8 cellular contexts compared by ENCODE assay signal in genomic region chr17:56499799-56500388, GRCh38.
A peak's percentile ranks its signal among the peaks of the same experiment; 100 is the strongest.
DNase-seq lines count a peak whose midpoint lies in the region; ATAC-seq and TF ChIP-seq lines count a peak whose summit lies in the region.

No MANE protein-coding gene starts in this region.

- no TSS peak for BruUV-seq in OCI-LY7 (replicated peaks; lab: Mats Ljungman, UMichigan)

- no peak for TF ChIP-seq POLR2A in esophagus muscularis mucosa (IDR thresholded peaks at IDR 0.05; ENCODE audit: low read depth)
- TF ChIP-seq POLR2A in testis (IDR thresholded peaks at IDR 0.05) = no peak

- H3K9me2 ChIP-seq in OCI-LY7 (ENCODE audit: insufficient read depth, low read length) = no peaks in the 10 kb centered on the region

- H3K27ac ChIP-seq in OCI-LY7 (ENCODE audit: low read depth, low read length, poor library complexity, severe bottlenecking) (no peak overlapping the region), esophagus muscularis mucosa (replicated peaks in 1 of 4) (no peak overlapping the region), testis (no peak overlapping the region)

- H3K4me3 ChIP-seq in OCI-LY7 (ENCODE audit: low read depth, low read length, poor library complexity, severe bottlenecking) (no peak overlapping the region), esophagus muscularis mucosa (no peak overlapping the region), testis (no peak overlapping the region)

- no peak for ATAC-seq in GM19395 (IDR thresholded peaks at IDR 0.05; ENCODE audit: unreplicated experiment)

- no peaks in the 10 kb centered on the region for H4K20me1 ChIP-seq in OCI-LY7 (ENCODE audit: insufficient read depth, low read length)

- CTCF ChIA-PET in OCI-LY7 (lab: Charles Lee; ENCODE audit: unreplicated experiment) = interaction anchor here (1.0 kb wide), 1 partner anchor 216 kb away, joined by 3 read pairs; no protein-coding TSS in a partner anchor

- H3K4me2 ChIP-seq in OCI-LY7 (ENCODE audit: low read length) = no peak overlapping the region

- intact Hi-C loops in OCI-LY7 (cut with micrococcal nuclease; ENCODE audit: unreplicated experiment) = no loop called here
- intact Hi-C loops in esophagus muscularis mucosa (cut with DNase I) = loop anchor here (5.0 kb wide), 1 partner anchor 212 kb away; no protein-coding TSS in a partner anchor
- intact Hi-C loops in testis (cut with DNase I; ENCODE audit: low total_unique reads) = no loop called here

- POLR2A ChIA-PET in OCI-LY7 (lab: Charles Lee) = interaction anchor here (1.1 kb wide), 1 partner anchor 134 kb away, joined by 3 read pairs; no protein-coding TSS in a partner anchor

- TF ChIP-seq CTCF in OCI-LY7 (conservative IDR thresholded peaks at IDR 0.05; ENCODE audit: low read length) = peak; percentile 77
- TF ChIP-seq CTCF in esophagus muscularis mucosa (IDR thresholded peaks at IDR 0.05) = peak in 2 of 3 experiments; percentile 17 to 18
- peak in 2 of 3 experiments; percentile 11 to 48 for TF ChIP-seq CTCF in testis (IDR thresholded peaks at IDR 0.05)

- no peaks in the 10 kb centered on the region for H3K4me1 ChIP-seq in OCI-LY7 (ENCODE audit: insufficient read depth, low read length, poor library complexity, severe bottlenecking)
- H3K4me1 ChIP-seq in esophagus muscularis mucosa = peaks cover 0 to 7% (median 0%) of the 10 kb centered on the region in 4 donors
- H3K4me1 ChIP-seq in testis = no peaks in the 10 kb centered on the region

- no peak overlapping the region for H2AFZ ChIP-seq in OCI-LY7 (ENCODE audit: low read length)

- 76% methylated on average over 1 of the region's 1 CpG for WGBS in esophagus muscularis mucosa
- 59 to 67% methylated on average over 1 of the region's 1 CpG for WGBS in testis, 2 donors

- H3K36me3 ChIP-seq in OCI-LY7 (ENCODE audit: insufficient read depth, low read length) (no peaks in the 10 kb centered on the region), esophagus muscularis mucosa (no peaks in the 10 kb centered on the region), testis (ENCODE audit: low read depth, missing control alignments) (no peaks in the 10 kb centered on the region)

- H3K79me2 ChIP-seq in OCI-LY7 (ENCODE audit: insufficient read depth, low read depth, low read length) = no peaks in the 10 kb centered on the region

- H3K27me3 ChIP-seq in esophagus muscularis mucosa (no peaks in the 10 kb centered on the region), testis (no peaks in the 10 kb centered on the region)

- peak; percentile 1 for DNase-seq in stimulated activated CD4-positive, alpha-beta T cell treated with anti-CD3 and anti-CD28 coated beads, Interleukin-12 subunit alpha, Interleukin-12 subunit beta, amount 100 ng/mL, for 4 hours
- no peak for DNase-seq in stimulated activated CD4-positive, alpha-beta T cell treated with anti-CD3 and anti-CD28 coated beads, Interleukin-4, amount 100 ng/mL, for 1 hour
- DNase-seq in OCI-LY7 (ENCODE audit: low spot score) = peak; percentile 13
- DNase-seq in esophagus muscularis mucosa (ENCODE audit: extremely low spot score) = no peak
- DNase-seq in testis = peak; percentile 40
- no peak for DNase-seq in NCI-H510A treated with DMSO at 0.1 percent for 48 hours (lab: John Stamatoyannopoulos, UW)
- no peak for DNase-seq in hypothalamus (lab: John Stamatoyannopoulos, UW)

- no peaks in the 10 kb centered on the region for H3K9me3 ChIP-seq in OCI-LY7 (ENCODE audit: low read length)
- no peaks in the 10 kb centered on the region for H3K9me3 ChIP-seq in esophagus muscularis mucosa
- no peaks in the 10 kb centered on the region for H3K9me3 ChIP-seq in testis

- no peak for TF ChIP-seq EP300 in esophagus muscularis mucosa (IDR thresholded peaks at IDR 0.05)

Comparison
In these comparisons a context has a peak if more than half of its experiments do, and no peak if none do; other contexts are left out.
1. DNase-seq: peak in stimulated activated CD4-positive, alpha-beta T cell treated with anti-CD3 and anti-CD28 coated beads, Interleukin-12 subunit alpha, Interleukin-12 subunit beta, amount 100 ng/mL, for 4 hours (single experiment), OCI-LY7 (single experiment) and testis (single experiment); none in stimulated activated CD4-positive, alpha-beta T cell treated with anti-CD3 and anti-CD28 coated beads, Interleukin-4, amount 100 ng/mL, for 1 hour (single experiment), esophagus muscularis mucosa (single experiment), NCI-H510A treated with DMSO at 0.1 percent for 48 hours (single experiment) and hypothalamus (0 of 51).
2. CTCF ChIP-seq: peak in every context shown above with its lines; median percentile 77 in OCI-LY7; 30 in testis; 18 in esophagus muscularis mucosa.